19 cellular contexts compared by ENCODE assay signal in genomic region chr6:159461998-159462397, GRCh38.
A peak's percentile ranks its signal among the peaks of the same experiment; 100 is the strongest.
DNase-seq lines count a peak whose midpoint lies in the region; ATAC-seq and TF ChIP-seq lines count a peak whose summit lies in the region.
"Had no signal": no experiment of that assay in that cellular context is flagged by ENCODE, and none has a peak within 500 bp of the region (broad histone marks: within the 10 kb centered on the region; RNA-seq: fewer than 3 reads in every experiment).

No MANE protein-coding gene starts in this region.

- peaks cover 38% of the 10 kb centered on the region for H3K27me3 Mint-ChIP-seq in T-helper 17 cell

- H3K4me1 Mint-ChIP-seq in T-helper 17 cell, result peaks cover 2% of the 10 kb centered on the region

- H4K20me1 ChIP-seq in OCI-LY3 (ENCODE audit: insufficient read depth, low read length), result no peaks in the 10 kb centered on the region

- H3K4me2 ChIP-seq in OCI-LY3 (ENCODE audit: low read length), result peak overlapping the region; percentile 43

- ATAC-seq in GM18511 (IDR thresholded peaks at IDR 0.05; ENCODE audit: unreplicated experiment) (peak; percentile 86), GM21390 (IDR thresholded peaks at IDR 0.05; ENCODE audit: unreplicated experiment) (peak; percentile 91), HG03103 (IDR thresholded peaks at IDR 0.05; ENCODE audit: low read depth, unreplicated experiment) (peak; percentile 91), T-helper 17 cell (no peak)
- ATAC-seq: gastrocnemius medialis had no signal

- no peak overlapping the region for H2AFZ ChIP-seq in OCI-LY3 (ENCODE audit: low read depth, low read length)
- H2AFZ ChIP-seq: GM23248 had no signal

- intact Hi-C loops in uterus (cut with DNase I; ENCODE audit: low total_unique reads), result no loop called here

- no peak for TF ChIP-seq POLR2A in uterus (IDR thresholded peaks at IDR 0.05)

- H3K36me3 Mint-ChIP-seq in T-helper 17 cell (ENCODE audit: low read depth), result no peaks in the 10 kb centered on the region

- H3K36me3 ChIP-seq in OCI-LY3 (replicated peaks; ENCODE audit: low read depth, low read length) (no peaks in the 10 kb centered on the region), uterus (no peaks in the 10 kb centered on the region)
- H3K36me3 ChIP-seq: ascending aorta, BE2C, gastrocnemius medialis, sigmoid colon, tibial artery had no signal

- H3K4me1 ChIP-seq in OCI-LY3 (ENCODE audit: low read length), result peaks cover 22% of the 10 kb centered on the region
- H3K4me1 ChIP-seq in uterus, result no peaks in the 10 kb centered on the region
- H3K4me1 ChIP-seq: ascending aorta, BE2C, gastrocnemius medialis had no signal

- H3K27ac ChIP-seq in OCI-LY3 (ENCODE audit: low read length), result no peak overlapping the region
- H3K27ac ChIP-seq in uterus, result no peak overlapping the region
- H3K27ac ChIP-seq: ascending aorta, gastrocnemius medialis, GM23248, sigmoid colon, tibial artery had no signal

- H3K9me3 ChIP-seq in OCI-LY3 (ENCODE audit: insufficient read depth, low read length) (no peaks in the 10 kb centered on the region), uterus (no peaks in the 10 kb centered on the region), T-helper 17 cell (ENCODE audit: control insufficient read depth, low read length, poor library complexity, severe bottlenecking) (no peaks in the 10 kb centered on the region)
- H3K9me3 ChIP-seq: ascending aorta, BE2C, gastrocnemius medialis, sigmoid colon, tibial artery had no signal

- H3K4me3 Mint-ChIP-seq in T-helper 17 cell, result no peak overlapping the region
- H3K4me3 Mint-ChIP-seq: activated B cell treated with CpG ODN at 0.5 μM for 24 hours had no signal

- DNase-seq in NCI-H2081 (lab: John Stamatoyannopoulos, UW), result no peak
- no peak for DNase-seq in dedifferentiated amniotic fluid mesenchymal stem cell (ENCODE audit: extremely low spot score)
- no peak for DNase-seq in uterus
- no peak for DNase-seq in T-helper 17 cell
- DNase-seq: activated B cell treated with CpG ODN at 0.5 μM for 24 hours; activated effector memory CD4-positive, alpha-beta T cell treated with Interleukin-2 at 50 U/mL for 16 hours; BE2C; gastrocnemius medialis; NCI-H187; sigmoid colon; stimulated activated CD4-positive, alpha-beta T cell treated with anti-CD3 and anti-CD28 coated beads, Interleukin-2, amount 100 ng/mL, for 48 hours; stimulated activated CD8-positive, alpha-beta memory T cell treated with anti-CD3 and anti-CD28 coated beads, Interleukin-4, amount 100 ng/mL, for 48 hours; tibial artery had no signal

- TF ChIP-seq CTCF in OCI-LY3 (IDR thresholded peaks at IDR 0.05; ENCODE audit: low read depth, low read length) (peak; percentile 35; the same call in 1 of the 2 replicates), uterus (IDR thresholded peaks at IDR 0.05) (no peak)

- no peaks in the 10 kb centered on the region; the same call in 1 of the 2 replicates for H3K27me3 ChIP-seq in OCI-LY3 (ENCODE audit: low read depth, low read length)
- no peaks in the 10 kb centered on the region for H3K27me3 ChIP-seq in uterus
- H3K27me3 ChIP-seq: ascending aorta, BE2C, gastrocnemius medialis, sigmoid colon, tibial artery had no signal

- no peaks in the 10 kb centered on the region for H3K79me2 ChIP-seq in OCI-LY3 (ENCODE audit: low read length)

- H3K4me3 ChIP-seq in OCI-LY3 (ENCODE audit: low read length) (peak overlapping the region; percentile 15; the same call in 1 of the 2 replicates), uterus (no peak overlapping the region)
- H3K4me3 ChIP-seq: ascending aorta, gastrocnemius medialis, GM23248, sigmoid colon, tibial artery had no signal

- no peak overlapping the region for H3K9ac ChIP-seq in OCI-LY3 (ENCODE audit: low read length)
- H3K9ac ChIP-seq: GM23248 had no signal

- H3K27ac Mint-ChIP-seq in T-helper 17 cell, result no peak overlapping the region
- H3K27ac Mint-ChIP-seq: activated B cell treated with CpG ODN at 0.5 μM for 24 hours had no signal
